ENCODE assay signal across 12 cellular contexts in the genomic region with DNA sequence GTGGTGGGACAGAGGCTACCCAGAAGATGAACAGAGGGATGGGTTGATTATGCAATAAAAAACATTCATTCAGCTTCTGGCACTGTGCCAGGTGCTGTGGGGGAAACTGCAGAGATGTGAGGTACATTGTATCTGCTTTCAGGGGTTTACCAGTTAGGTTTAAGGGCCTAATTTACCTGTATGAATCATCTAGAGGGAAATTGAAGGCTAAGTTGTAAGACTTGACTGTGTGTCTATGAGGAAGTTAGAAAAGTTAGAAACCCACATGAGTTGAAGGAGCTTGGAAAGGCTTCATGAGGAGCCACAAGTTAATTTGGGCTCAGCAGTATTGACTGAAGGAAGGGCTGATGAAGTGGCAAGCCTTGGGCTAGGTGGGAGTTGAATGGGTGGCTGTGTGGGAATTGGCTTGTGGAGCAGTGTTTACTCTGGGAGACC. TPM values are rescaled to one million over a fixed set of nuclear protein-coding genes. Genes with fewer than 3 reads are reported as not detected.
DNase-seq lines count a peak whose midpoint lies in the region; ATAC-seq and TF ChIP-seq lines count a peak whose summit lies in the region.
"Had no signal": no experiment of that assay in that cellular context is flagged by ENCODE, and none has a peak within 500 bp of the region (broad histone marks: within the 10 kb centered on the region; RNA-seq: fewer than 3 reads in every experiment).

No MANE protein-coding gene starts in this region.

- no peaks in the 10 kb centered on the region for H3K27me3 Mint-ChIP-seq in MCF 10A (ENCODE audit: insufficient read depth, unreplicated experiment)
- no peaks in the 10 kb centered on the region for H3K27me3 Mint-ChIP-seq in stimulated activated memory B cell treated with anti-CD40 and anti-IgM and Interleukin-4, amounts not matched to agents 10 μg/mL and 1 μg/mL and 100 μg/mL, for 72 hours

- no peaks in the 10 kb centered on the region for H3K4me1 Mint-ChIP-seq in MCF 10A (ENCODE audit: insufficient read depth, unreplicated experiment)
- peaks cover 14% of the 10 kb centered on the region for H3K4me1 Mint-ChIP-seq in stimulated activated memory B cell treated with anti-CD40 and anti-IgM and Interleukin-4, amounts not matched to agents 10 μg/mL and 1 μg/mL and 100 μg/mL, for 72 hours

- intact Hi-C loops in MCF 10A (cut with micrococcal nuclease) = no loop called here
- intact Hi-C loops in breast epithelium (cut with DNase I; ENCODE audit: low total_unique reads) = loop anchor here (5.0 kb wide), 1 partner anchor 123 kb away; no protein-coding TSS in a partner anchor
- intact Hi-C loops in stomach (cut with DNase I; ENCODE audit: low total_unique reads) = no loop called here

- H3K36me3 ChIP-seq in breast epithelium = no peaks in the 10 kb centered on the region
- H3K36me3 ChIP-seq in stomach = no peaks in the 10 kb centered on the region

- H3K4me3 ChIP-seq in breast epithelium (no peak overlapping the region), stomach (no peak overlapping the region)
- H3K4me3 ChIP-seq: hepatocyte had no signal

- CTCF ChIA-PET in MCF 10A (lab: Yijun Ruan, JAX) = interaction anchor here (0.5 to 2.1 kb wide), 6 partner anchors 8 to 226 kb away, joined by 3 to 9 read pairs (median 4); no protein-coding TSS in a partner anchor

- TF ChIP-seq EP300 in stomach (IDR thresholded peaks at IDR 0.05) = no peak

- ATAC-seq in GM21529 (IDR thresholded peaks at IDR 0.05; ENCODE audit: unreplicated experiment) (peak; percentile 80), HG03439 (IDR thresholded peaks at IDR 0.05; ENCODE audit: unreplicated experiment) (peak; percentile 66)
- ATAC-seq in stimulated activated memory B cell treated with anti-CD40 and anti-IgM and Interleukin-4, amounts not matched to agents 10 μg/mL and 1 μg/mL and 100 μg/mL, for 72 hours = peak; percentile 77

- POLR2A ChIA-PET in MCF 10A (lab: Yijun Ruan, JAX) = interaction anchor here (0.7 to 1.1 kb wide), 2 partner anchors 89 to 234 kb away, joined by 3 read pairs; no protein-coding TSS in a partner anchor

- BruUV-seq in MCF 10A (replicated peaks; lab: Mats Ljungman, UMichigan) = no TSS peak

- no peaks in the 10 kb centered on the region for H3K9me3 Mint-ChIP-seq in MCF 10A (ENCODE audit: unreplicated experiment)
- H3K9me3 Mint-ChIP-seq in stimulated activated memory B cell treated with anti-CD40 and anti-IgM and Interleukin-4, amounts not matched to agents 10 μg/mL and 1 μg/mL and 100 μg/mL, for 72 hours = no peaks in the 10 kb centered on the region
- H3K9me3 Mint-ChIP-seq: T-helper 2 cell treated with Interferon-gamma antibody and Interleukin-4, amounts not matched to agents 5 μg/mL and 100 μg/mL, for 36 hours had no signal

- H3K27ac ChIP-seq in breast epithelium (no peak overlapping the region), stomach (no peak overlapping the region)
- H3K27ac ChIP-seq: hepatocyte had no signal

- TF ChIP-seq CTCF in MCF 10A (IDR thresholded peaks at IDR 0.05; ENCODE audit: unreplicated experiment) (no peak), breast epithelium (IDR thresholded peaks at IDR 0.05) (no peak), stomach (IDR thresholded peaks at IDR 0.05) (no peak)

- no peaks in the 10 kb centered on the region for H3K36me3 Mint-ChIP-seq in MCF 10A (ENCODE audit: insufficient read depth, unreplicated experiment)
- no peaks in the 10 kb centered on the region for H3K36me3 Mint-ChIP-seq in stimulated activated memory B cell treated with anti-CD40 and anti-IgM and Interleukin-4, amounts not matched to agents 10 μg/mL and 1 μg/mL and 100 μg/mL, for 72 hours

- DNase-seq in MCF 10A (ENCODE audit: unreplicated experiment) (peak; percentile 27), breast epithelium (ENCODE audit: low spot score in 2 of 2) (no peak), SW480 (ENCODE audit: low spot score) (no peak), iPS-NIHi7 (ENCODE audit: extremely low spot score) (no peak), stomach (no peak)
- DNase-seq: activated effector memory CD4-positive, alpha-beta T cell treated with Interleukin-2 at 50 U/mL for 16 hours; NCI-H510A had no signal

- no peak overlapping the region for H3K4me3 Mint-ChIP-seq in MCF 10A (ENCODE audit: unreplicated experiment)
- no peak overlapping the region for H3K4me3 Mint-ChIP-seq in stimulated activated memory B cell treated with anti-CD40 and anti-IgM and Interleukin-4, amounts not matched to agents 10 μg/mL and 1 μg/mL and 100 μg/mL, for 72 hours
- H3K4me3 Mint-ChIP-seq: T-helper 2 cell treated with Interferon-gamma antibody and Interleukin-4, amounts not matched to agents 5 μg/mL and 100 μg/mL, for 36 hours had no signal

- H3K4me1 ChIP-seq in breast epithelium (no peaks in the 10 kb centered on the region), stomach (peaks cover 0 to 11% (median 0%) of the 10 kb centered on the region in 4 donors)

- no peak overlapping the region for H3K27ac Mint-ChIP-seq in MCF 10A (ENCODE audit: low read depth, unreplicated experiment)
- H3K27ac Mint-ChIP-seq in stimulated activated memory B cell treated with anti-CD40 and anti-IgM and Interleukin-4, amounts not matched to agents 10 μg/mL and 1 μg/mL and 100 μg/mL, for 72 hours = no peak overlapping the region
- H3K27ac Mint-ChIP-seq: T-helper 2 cell treated with Interferon-gamma antibody and Interleukin-4, amounts not matched to agents 5 μg/mL and 100 μg/mL, for 36 hours had no signal

- H3K27me3 ChIP-seq in breast epithelium (no peaks in the 10 kb centered on the region), stomach (no peaks in the 10 kb centered on the region)
- H3K27me3 ChIP-seq: hepatocyte had no signal

- no peak for TF ChIP-seq POLR2A in breast epithelium (IDR thresholded peaks at IDR 0.05)
- TF ChIP-seq POLR2A in stomach (IDR thresholded peaks at IDR 0.05) = no peak

- H3K9me3 ChIP-seq in breast epithelium (no peaks in the 10 kb centered on the region), stomach (no peaks in the 10 kb centered on the region)

RNA-seq across cellular contexts. Expression of gene APOBEC4, which starts 36.7 kb away (rescaled TPM):
- not detected in 2 replicates for total RNA-seq in MCF 10A (2022)
- not detected for total RNA-seq in breast epithelium
- not detected for total RNA-seq in stomach
- polyA plus RNA-seq in stomach = not detected
- polyA plus RNA-seq: hepatocyte had no signal

RNA-seq across cellular contexts. Expression of gene ARPC5, which starts 54.2 kb away (rescaled TPM):
- total RNA-seq in MCF 10A (2022) = 195 and 240 TPM in 2 replicates
- 10 to 100 TPM; 60.8 to 80.8 (median 70.8) TPM for total RNA-seq in breast epithelium
- 100 to 1,000 TPM in 1 of 5 donors, 10 to 100 TPM in 4; 26.3 to 101 (median 73.7) TPM for total RNA-seq in stomach
- 100 to 1,000 TPM in 1 of 3 donors, 10 to 100 TPM in 2; 54.5 to 106 (median 87.5) TPM for polyA plus RNA-seq in stomach
